Comparison of ENCODE assay signal across 14 cellular contexts in the genomic region with DNA sequence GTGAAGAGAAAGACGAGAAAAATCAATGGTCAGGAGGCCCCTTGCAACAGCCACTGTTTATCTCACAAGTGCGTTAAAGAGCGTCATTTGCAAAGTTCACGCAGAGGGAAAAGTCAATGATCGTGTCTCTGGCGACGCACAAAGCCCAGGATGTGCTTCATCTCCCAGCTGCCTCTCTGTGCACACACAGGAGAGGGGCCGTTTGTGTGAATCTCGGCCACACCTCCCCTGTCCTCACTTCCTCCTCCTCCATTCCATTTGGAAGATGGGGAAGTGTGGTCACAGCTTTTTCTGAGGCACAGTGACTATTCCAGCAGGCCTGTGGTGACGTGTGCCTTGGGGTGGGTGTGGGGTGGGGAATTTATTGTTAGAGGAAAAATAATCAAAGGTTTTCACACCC.
DNase-seq lines count a peak whose midpoint lies in the region; TF ChIP-seq lines count a peak whose summit lies in the region.
"Had no signal": no experiment of that assay in that cellular context is flagged by ENCODE, and none has a peak within 500 bp of the region (broad histone marks: within the 10 kb centered on the region; RNA-seq: fewer than 3 reads in every experiment).

No MANE protein-coding gene starts in this region.

- no peak overlapping the region for H3K4me3 ChIP-seq in choroid plexus epithelial cell (ENCODE audit: low read depth, low read length)
- no peak overlapping the region for H3K4me3 ChIP-seq in skeletal muscle cell (ENCODE audit: low read depth, low read length)
- H3K4me3 ChIP-seq: lung had no signal

- peaks cover 15% of the 10 kb centered on the region for H3K4me1 Mint-ChIP-seq in type B pancreatic cell (ENCODE audit: unreplicated experiment)

- no peak overlapping the region for H3K27ac Mint-ChIP-seq in type B pancreatic cell
- H3K27ac Mint-ChIP-seq: activated T-cell treated with anti-CD3 and anti-CD28 coated beads, Interleukin-2, amount 50 U/mL, for 72 hours had no signal

- peak in 2 of 3 experiments; percentile 47 to 72 for DNase-seq in NCI-H1417 (lab: John Stamatoyannopoulos, UW)
- DNase-seq in NCI-H1417 treated with DMSO at 0.1 percent for 48 hours (lab: John Stamatoyannopoulos, UW) = no peak
- DNase-seq in NCI-H510A (lab: John Stamatoyannopoulos, UW) = peak; percentile 48
- DNase-seq in choroid plexus epithelial cell (ENCODE audit: low read depth) = peak; percentile 58
- peak; percentile 21 for DNase-seq in skeletal muscle cell (ENCODE audit: low read depth)
- no peak for DNase-seq in GM13977 (ENCODE audit: low spot score)
- no peak for DNase-seq in cortex of kidney (lab: John Stamatoyannopoulos, UW)
- no peak for DNase-seq in type B pancreatic cell (ENCODE audit: extremely low spot score, unreplicated experiment)
- DNase-seq: activated CD4-positive, alpha-beta T cell treated with anti-CD3 and anti-CD28 coated beads for 48 hours; activated T-cell treated with anti-CD3 and anti-CD28 coated beads, Interleukin-2, amount 50 U/mL, for 72 hours; Caco-2; effector CD8-positive, alpha-beta T cell; small intestine had no signal

- TF ChIP-seq CTCF in choroid plexus epithelial cell (conservative IDR thresholded peaks at IDR 0.05; ENCODE audit: low read depth, low read length) (no peak), GM13977 (IDR thresholded peaks at IDR 0.05; ENCODE audit: extremely low read depth, insufficient read depth, missing control alignments) (no peak), type B pancreatic cell (conservative IDR thresholded peaks at IDR 0.05) (no peak)

- H3K9me3 Mint-ChIP-seq in type B pancreatic cell = no peaks in the 10 kb centered on the region
- H3K9me3 Mint-ChIP-seq: activated T-cell treated with anti-CD3 and anti-CD28 coated beads, Interleukin-2, amount 50 U/mL, for 72 hours had no signal

- peaks cover 16% of the 10 kb centered on the region for H3K36me3 Mint-ChIP-seq in type B pancreatic cell

- in situ Hi-C loops in GM13977 (cut with MboI; ENCODE audit: low pct_unique_long_range_greater_than_20kb, low sequenced_read_pairs, unreplicated experiment) = no loop called here

- H3K4me3 Mint-ChIP-seq in type B pancreatic cell = no peak overlapping the region
- H3K4me3 Mint-ChIP-seq: activated T-cell treated with anti-CD3 and anti-CD28 coated beads, Interleukin-2, amount 50 U/mL, for 72 hours had no signal

- no peaks in the 10 kb centered on the region for H3K27me3 Mint-ChIP-seq in type B pancreatic cell

Comparison
In these comparisons a context has a peak if more than half of its experiments do, and no peak if none do; other contexts are left out.
1. DNase-seq: peak in NCI-H1417 (2 of 3), NCI-H510A (single experiment), choroid plexus epithelial cell (single experiment) and skeletal muscle cell (single experiment); none in NCI-H1417 treated with DMSO at 0.1 percent for 48 hours (single experiment), GM13977 (single experiment), cortex of kidney (single experiment) and type B pancreatic cell (single experiment).